Comparison of ENCODE assay signal across 8 cellular contexts in genomic region chr4:169010125-169011023, GRCh38. TPM values are rescaled to one million over a fixed set of nuclear protein-coding genes. Genes with fewer than 3 reads are reported as not detected.
A peak's percentile ranks its signal among the peaks of the same experiment; 100 is the strongest.
DNase-seq lines count a peak whose midpoint lies in the region; ATAC-seq and TF ChIP-seq lines count a peak whose summit lies in the region.

CBR4 (minus strand) TSS chr4:169010255; CDS start chr4:169010089, 166 bp downstream.

- CTCF ChIA-PET in activated B cell treated with CpG ODN at 0.5 μM for 24 hours (lab: Charles Lee), result interaction anchor here (0.6 to 1.9 kb wide), 9 partner anchors 10 to 603 kb away, joined by 3 to 5 read pairs (median 4); no protein-coding TSS in a partner anchor

- peaks cover 33% of the 10 kb centered on the region for H3K4me1 Mint-ChIP-seq in activated B cell treated with CpG ODN at 0.5 μM for 24 hours

- no peaks in the 10 kb centered on the region for H3K27me3 Mint-ChIP-seq in activated B cell treated with CpG ODN at 0.5 μM for 24 hours

- ATAC-seq in GM18907 (IDR thresholded peaks at IDR 0.05; ENCODE audit: unreplicated experiment) (peak; percentile 97), HG03175 (IDR thresholded peaks at IDR 0.05; ENCODE audit: unreplicated experiment) (peak; percentile 97), activated B cell treated with CpG ODN at 0.5 μM for 24 hours (ENCODE audit: low read depth) (peak; percentile 96)

- no peak for TF ChIP-seq CTCF in activated B cell treated with CpG ODN at 0.5 μM for 24 hours (IDR thresholded peaks at IDR 0.05)

- peak within 1 kb of the TSS; percentile 93 for H3K27ac Mint-ChIP-seq in activated B cell treated with CpG ODN at 0.5 μM for 24 hours

- DNase-seq in AG08395 (ENCODE audit: low spot score), result peak; percentile 96
- DNase-seq in NCI-H226, result peak; percentile 96
- DNase-seq in activated B cell treated with CpG ODN at 0.5 μM for 24 hours, result peak; percentile 86
- DNase-seq in central memory CD4-positive, alpha-beta T cell, result peak; percentile 96
- DNase-seq in inferior parietal cortex (ENCODE audit: extremely low spot score), result peak; percentile 99
- DNase-seq in stimulated activated CD4-positive, alpha-beta T cell treated with anti-CD3 and anti-CD28 coated beads, Interleukin-12 subunit alpha, Interleukin-12 subunit beta, amount 100 ng/mL, for 24 hours (ENCODE audit: low read depth in 2 of 2), result peak; percentile 89 to 94

- H3K4me3 Mint-ChIP-seq in activated B cell treated with CpG ODN at 0.5 μM for 24 hours, result peak within 1 kb of the TSS; percentile 92

- peaks cover 22% of the 10 kb centered on the region for H3K36me3 Mint-ChIP-seq in activated B cell treated with CpG ODN at 0.5 μM for 24 hours (ENCODE audit: low read depth)

- H3K9me3 Mint-ChIP-seq in activated B cell treated with CpG ODN at 0.5 μM for 24 hours, result no peaks in the 10 kb centered on the region

- POLR2A ChIA-PET in activated B cell treated with CpG ODN at 0.5 μM for 24 hours (lab: Charles Lee), result interaction anchor here (0.5 to 1.7 kb wide), 34 partner anchors 10 to 781 kb away, joined by 3 to 28 read pairs (median 4); partner anchors contain the start of genes CLCN3, DDX60L, NEK1 and SH3RF1

- intact Hi-C loops in activated B cell treated with CpG ODN at 0.5 μM for 24 hours (cut with micrococcal nuclease), result loop anchor here (1.0 to 5.0 kb wide), 13 partner anchors 72 to 1016 kb away; partner anchors contain the start of genes DDX60, HPF1, MFAP3L and NEK1

RNA-seq across cellular contexts. Expression of gene CBR4, which starts in this region (rescaled TPM):
- total RNA-seq in activated B cell treated with CpG ODN at 0.5 μM for 24 hours, result 25.7 and 25.8 TPM in 2 replicates

Comparison
In these comparisons a context has a peak if more than half of its experiments do, and no peak if none do; other contexts are left out.
1. Peak in every context shown above with its lines: DNase-seq and ATAC-seq.